In the genomic region with DNA sequence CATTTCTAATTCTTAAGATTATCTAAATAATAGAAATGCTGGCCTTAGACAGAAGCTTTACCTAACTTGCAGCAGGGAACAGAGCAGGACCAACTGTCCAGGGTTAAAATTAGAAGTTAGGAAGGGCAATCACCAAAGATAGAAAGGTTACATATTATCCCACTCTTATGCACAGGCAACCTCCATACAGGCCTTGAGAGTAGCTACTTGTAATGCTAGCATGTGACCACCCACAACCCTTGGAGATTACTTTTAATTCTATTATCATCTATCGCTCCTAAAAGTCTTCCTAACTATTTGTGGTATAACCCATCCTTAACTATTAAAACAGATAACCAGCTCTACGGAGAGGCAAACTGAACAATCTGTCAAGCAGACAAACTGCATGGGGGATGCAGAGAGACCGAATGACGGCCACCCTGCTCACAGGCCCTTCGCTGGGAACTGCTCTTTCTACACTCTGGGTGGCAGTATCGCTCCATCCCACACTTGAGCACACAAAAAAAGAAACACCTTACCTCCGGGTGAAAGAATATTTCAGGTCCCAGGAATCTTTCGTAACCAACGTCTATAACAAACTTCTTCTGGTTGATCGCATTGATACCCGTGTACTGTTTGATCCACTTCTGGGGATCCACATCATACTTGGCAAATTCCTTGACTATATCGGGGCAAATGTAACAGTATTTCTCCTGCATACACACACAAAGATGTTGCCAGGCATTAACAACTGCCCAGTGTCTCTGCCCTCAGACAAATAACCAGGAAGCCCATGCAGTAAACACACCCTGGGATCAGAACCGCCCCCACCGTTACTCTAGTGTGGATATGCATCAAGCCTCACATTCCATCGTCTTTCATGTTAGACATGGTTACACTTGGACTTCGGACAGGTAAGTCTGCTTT, we compare ENCODE assay signal across 1 cellular context.
TF ChIP-seq lines count a peak whose summit lies in the region.

No MANE protein-coding gene starts in this region.

TF ChIP-seq in GM12878, 131 proteins besides CTCF, POLR2A, EP300 and RAD21:
- TF ChIP-seq SMC3 (IDR thresholded peaks at IDR 0.05; ENCODE audit: borderline replicate concordance, low read length): peak; percentile 26; the same call in 1 of the 2 replicates
